ENCODE assay signal across 12 cellular contexts in the genomic region with DNA sequence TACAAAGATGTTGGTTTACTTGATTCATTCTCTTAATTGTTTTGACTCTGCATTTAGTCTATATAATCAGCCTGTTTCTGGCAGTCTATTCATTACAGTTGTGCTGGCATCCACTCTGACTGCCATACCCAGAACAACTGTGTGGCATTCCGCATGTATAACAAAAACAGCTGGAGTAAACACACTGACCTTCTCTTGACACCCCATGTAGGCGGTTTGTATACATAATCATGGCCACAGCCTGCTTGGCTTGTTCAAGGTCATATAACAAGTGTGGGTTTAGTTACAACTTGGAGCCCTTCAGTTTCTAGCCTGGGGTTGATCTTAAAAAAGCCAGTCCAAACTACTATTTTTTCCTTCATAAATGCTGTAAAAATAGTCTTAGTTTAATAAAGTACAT.
DNase-seq lines count a peak whose midpoint lies in the region; ATAC-seq and TF ChIP-seq lines count a peak whose summit lies in the region.
"Had no signal": no experiment of that assay in that cellular context is flagged by ENCODE, and none has a peak within 500 bp of the region (broad histone marks: within the 10 kb centered on the region; RNA-seq: fewer than 3 reads in every experiment).

No MANE protein-coding gene starts in this region.

- no peaks in the 10 kb centered on the region for H4K20me1 ChIP-seq in GM23248 (ENCODE audit: insufficient read depth)
- no peaks in the 10 kb centered on the region for H4K20me1 ChIP-seq in IMR-90 (ENCODE audit: insufficient read depth, low read length)
- H4K20me1 ChIP-seq: BLaER1 had no signal

- no peak overlapping the region for H3K9ac ChIP-seq in GM23248
- H3K9ac ChIP-seq in IMR-90 (ENCODE audit: low read depth, low read length) = no peak overlapping the region
- H3K9ac ChIP-seq: BLaER1 had no signal

- no peak overlapping the region for H4K8ac ChIP-seq in IMR-90 (ENCODE audit: low read depth in 2 of 2, low read length in 2 of 2)

- H3K27ac Mint-ChIP-seq in stimulated activated effector memory CD8-positive, alpha-beta T cell treated with anti-CD3 and anti-CD28 coated beads, Interleukin-12 subunit alpha, Interleukin-12 subunit beta, amount 100 ng/mL, for 72 hours = no peak overlapping the region
- H3K27ac Mint-ChIP-seq: CD8-positive, alpha-beta memory T cell had no signal

- H2AK9ac ChIP-seq in IMR-90 (replicated peaks; ENCODE audit: low read depth, low read length, poor library complexity) = no peak overlapping the region

- H3K23ac ChIP-seq in IMR-90 (ENCODE audit: low read depth, low read length) = no peak overlapping the region

- no peak overlapping the region for H2BK20ac ChIP-seq in IMR-90 (ENCODE audit: low read depth, low read length)

- intact Hi-C loops in IMR-90 (cut with micrococcal nuclease) = no loop called here

- H3K4me3 Mint-ChIP-seq in stimulated activated effector memory CD8-positive, alpha-beta T cell treated with anti-CD3 and anti-CD28 coated beads, Interleukin-12 subunit alpha, Interleukin-12 subunit beta, amount 100 ng/mL, for 72 hours = no peak overlapping the region
- H3K4me3 Mint-ChIP-seq: CD8-positive, alpha-beta memory T cell had no signal

- H3K14ac ChIP-seq in IMR-90 (replicated peaks; ENCODE audit: low read depth, low read length) = no peak overlapping the region

- H3K56ac ChIP-seq in IMR-90 (ENCODE audit: extremely low read depth, insufficient read depth, low read length) = no peak overlapping the region

- no peaks in the 10 kb centered on the region for H3K79me2 ChIP-seq in GM23248 (ENCODE audit: insufficient read depth)

- H3K4me2 ChIP-seq in GM23248 (ENCODE audit: unreplicated experiment) (no peak overlapping the region), IMR-90 (ENCODE audit: low read depth, low read length) (no peak overlapping the region)
- H3K4me2 ChIP-seq: BLaER1 had no signal

- H3K9me3 ChIP-seq in GM23248 (ENCODE audit: low read depth) (no peaks in the 10 kb centered on the region), IMR-90 (ENCODE audit: control insufficient read depth, insufficient read depth, low read length) (no peaks in the 10 kb centered on the region)
- H3K9me3 ChIP-seq: BLaER1 had no signal

- DNase-seq in GM23248 = no peak
- DNase-seq in IMR-90 = peak; percentile 4
- DNase-seq in amniotic epithelial cell (ENCODE audit: low read depth) = peak; percentile 53
- DNase-seq in left kidney (ENCODE audit: low read depth, low spot score) = peak; percentile 75
- DNase-seq in HuH-7.5 (ENCODE audit: low spot score) = no peak
- no peak for DNase-seq in stimulated activated effector memory CD8-positive, alpha-beta T cell treated with anti-CD3 and anti-CD28 coated beads, Interleukin-12 subunit alpha, Interleukin-12 subunit beta, amount 100 ng/mL, for 72 hours (ENCODE audit: low spot score in 2 of 2)
- DNase-seq: CD8-positive, alpha-beta memory T cell; NCI-H1092; NCI-H446; SIG-M5 had no signal

- no peak for TF ChIP-seq RAD21 in IMR-90 (IDR thresholded peaks at IDR 0.05; ENCODE audit: low read length)

- dilution Hi-C loops in IMR-90 (cut with HindIII; ENCODE audit: low sequenced_read_pairs, unreplicated experiment) = no loop called here

- H3K27ac ChIP-seq in GM23248 (no peak overlapping the region), IMR-90 (ENCODE audit: insufficient read depth, low read length) (no peak overlapping the region)
- H3K27ac ChIP-seq: BLaER1 had no signal

- no TSS peak for BruUV-seq in IMR-90 (replicated peaks; lab: Mats Ljungman, UMichigan)

- H3K4me1 ChIP-seq in GM23248 (ENCODE audit: insufficient read depth) = peaks cover 19% of the 10 kb centered on the region
- no peaks in the 10 kb centered on the region; the same call in 1 of the 2 replicates for H3K4me1 ChIP-seq in IMR-90 (ENCODE audit: control insufficient read depth, insufficient read depth, low read length)

- H2BK120ac ChIP-seq in IMR-90 (ENCODE audit: low read depth, low read length) = no peak overlapping the region

- in situ Hi-C loops in GM23248 (cut with MboI) (no loop called here), IMR-90 (cut with MboI; ENCODE audit: low sequenced_read_pairs) (no loop called here)

- TF ChIP-seq POLR2A in IMR-90 (IDR thresholded peaks at IDR 0.05; ENCODE audit: low read depth, low read length) = no peak

- H3K9me1 ChIP-seq in IMR-90 (ENCODE audit: insufficient read depth, low read length) = no peaks in the 10 kb centered on the region

- H3K36me3 Mint-ChIP-seq in stimulated activated effector memory CD8-positive, alpha-beta T cell treated with anti-CD3 and anti-CD28 coated beads, Interleukin-12 subunit alpha, Interleukin-12 subunit beta, amount 100 ng/mL, for 72 hours = no peaks in the 10 kb centered on the region
- H3K36me3 Mint-ChIP-seq: CD8-positive, alpha-beta memory T cell had no signal

- peaks cover 11% of the 10 kb centered on the region for H3K9me3 Mint-ChIP-seq in stimulated activated effector memory CD8-positive, alpha-beta T cell treated with anti-CD3 and anti-CD28 coated beads, Interleukin-12 subunit alpha, Interleukin-12 subunit beta, amount 100 ng/mL, for 72 hours

- H4K5ac ChIP-seq in IMR-90 (ENCODE audit: low read depth, low read length) = no peak overlapping the region

- H3K36me3 ChIP-seq in GM23248 (ENCODE audit: low read depth) (no peaks in the 10 kb centered on the region), IMR-90 (ENCODE audit: control insufficient read depth, insufficient read depth, low read length) (no peaks in the 10 kb centered on the region)
- H3K36me3 ChIP-seq: BLaER1 had no signal

- H2AFZ ChIP-seq in GM23248 = 0 out of 2 replicates have a peak overlapping the region, but pooled peaks have one; percentile 5
- H2AFZ ChIP-seq in IMR-90 (replicated peaks; ENCODE audit: low read length, poor library complexity) = no peak overlapping the region

- H3K18ac ChIP-seq in IMR-90 (ENCODE audit: low read depth, low read length) = no peak overlapping the region

- H3F3A ChIP-seq in GM23248 (ENCODE audit: insufficient read depth) = peaks cover 11% of the 10 kb centered on the region

- no peak overlapping the region for H4K91ac ChIP-seq in IMR-90 (ENCODE audit: insufficient read depth, low read depth, low read length)

- H2BK15ac ChIP-seq in IMR-90 (ENCODE audit: low read depth, low read length) = no peak overlapping the region

- H3K9me2 ChIP-seq in GM23248 (ENCODE audit: insufficient read depth) = no peaks in the 10 kb centered on the region

- CTCF ChIA-PET in IMR-90 (lab: Yijun Ruan, JAX) = no interaction called here

- H3K4me1 Mint-ChIP-seq in stimulated activated effector memory CD8-positive, alpha-beta T cell treated with anti-CD3 and anti-CD28 coated beads, Interleukin-12 subunit alpha, Interleukin-12 subunit beta, amount 100 ng/mL, for 72 hours = no peaks in the 10 kb centered on the region
- H3K4me1 Mint-ChIP-seq: CD8-positive, alpha-beta memory T cell had no signal

- 40 to 42% methylated on average over 2 of the region's 2 CpGs for WGBS in GM23248 (ENCODE audit: low coverage in 1 of 2, low lambda C conversion rate in 2 of 2, missing lambda C conversion rate in 2 of 2), 2 experiments
- WGBS in IMR-90 (ENCODE audit: extremely low coverage in 2 of 2, insufficient read length in 1 of 2), 2 experiments = no CpG with 5 or more reads among the region's 2 CpGs

- H2AK5ac ChIP-seq in IMR-90 (ENCODE audit: low read depth, low read length) = no peak overlapping the region

- no peak overlapping the region for H3K4ac ChIP-seq in IMR-90 (ENCODE audit: low read depth, low read length)

- no peaks in the 10 kb centered on the region for H3K79me1 ChIP-seq in IMR-90 (ENCODE audit: low read depth in 1 of 2, low read length in 2 of 2)

- H2BK5ac ChIP-seq in IMR-90 (ENCODE audit: low read depth, low read length, poor library complexity, severe bottlenecking) = no peak overlapping the region

- POLR2A ChIA-PET in IMR-90 (lab: Charles Lee; ENCODE audit: unreplicated experiment) = no interaction called here

- H3K4me3 ChIP-seq in GM23248 (no peak overlapping the region), IMR-90 (ENCODE audit: insufficient read depth, low read depth, low read length) (no peak overlapping the region)
- H3K4me3 ChIP-seq: BLaER1 had no signal

- no peak; the same call in 1 of the 2 replicates for ATAC-seq in IMR-90 (ENCODE audit: low read depth)
- ATAC-seq in stimulated activated effector memory CD8-positive, alpha-beta T cell treated with anti-CD3 and anti-CD28 coated beads, Interleukin-12 subunit alpha, Interleukin-12 subunit beta, amount 100 ng/mL, for 72 hours = no peak
- ATAC-seq in GM21529 (IDR thresholded peaks at IDR 0.05; ENCODE audit: unreplicated experiment) = no peak

- no peak for TF ChIP-seq CTCF in IMR-90 (conservative IDR thresholded peaks at IDR 0.05; ENCODE audit: low read depth, low read length)

- no peaks in the 10 kb centered on the region for H3K27me3 ChIP-seq in GM23248 (replicated peaks; ENCODE audit: insufficient read depth)
- no peaks in the 10 kb centered on the region; the same call in 1 of the 2 replicates for H3K27me3 ChIP-seq in IMR-90 (ENCODE audit: control insufficient read depth, insufficient read depth, low read length)
- H3K27me3 ChIP-seq: BLaER1 had no signal

TF ChIP-seq in IMR-90, 13 proteins besides CTCF, POLR2A, EP300 and RAD21 (continues in another document):
- TF ChIP-seq RFX5 (IDR thresholded peaks at IDR 0.05; ENCODE audit: low read depth, low read length) (no peak), MAFK (IDR thresholded peaks at IDR 0.05; ENCODE audit: low read depth, low read length) (no peak), NFE2L2 (IDR thresholded peaks at IDR 0.05; ENCODE audit: low read depth, low read length) (no peak), MAZ (IDR thresholded peaks at IDR 0.05; ENCODE audit: borderline replicate concordance, low read depth, low read length) (no peak), CEBPB (IDR thresholded peaks at IDR 0.05; ENCODE audit: low read depth, low read length) (no peak), FOS (IDR thresholded peaks at IDR 0.05; ENCODE audit: low read depth, low read length) (no peak), BHLHE40 (IDR thresholded peaks at IDR 0.05; ENCODE audit: low read depth, low read length) (no peak), RCOR1 (IDR thresholded peaks at IDR 0.05; ENCODE audit: insufficient replicate concordance, low read length) (no peak)
- TF ChIP-seq, protein P1, sequence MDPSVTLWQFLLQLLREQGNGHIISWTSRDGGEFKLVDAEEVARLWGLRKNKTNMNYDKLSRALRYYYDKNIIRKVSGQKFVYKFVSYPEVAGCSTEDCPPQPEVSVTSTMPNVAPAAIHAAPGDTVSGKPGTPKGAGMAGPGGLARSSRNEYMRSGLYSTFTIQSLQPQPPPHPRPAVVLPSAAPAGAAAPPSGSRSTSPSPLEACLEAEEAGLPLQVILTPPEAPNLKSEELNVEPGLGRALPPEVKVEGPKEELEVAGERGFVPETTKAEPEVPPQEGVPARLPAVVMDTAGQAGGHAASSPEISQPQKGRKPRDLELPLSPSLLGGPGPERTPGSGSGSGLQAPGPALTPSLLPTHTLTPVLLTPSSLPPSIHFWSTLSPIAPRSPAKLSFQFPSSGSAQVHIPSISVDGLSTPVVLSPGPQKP (IDR thresholded peaks at IDR 0.05; ENCODE audit: borderline replicate concordance, low read depth, low read length) = no peak

Comparison
In these comparisons a context has a peak if more than half of its experiments do, and no peak if none do; other contexts are left out.
1. DNase-seq: peak in IMR-90 (single experiment), amniotic epithelial cell (single experiment) and left kidney (single experiment); none in GM23248 (single experiment), HuH-7.5 (single experiment) and stimulated activated effector memory CD8-positive, alpha-beta T cell treated with anti-CD3 and anti-CD28 coated beads, Interleukin-12 subunit alpha, Interleukin-12 subunit beta, amount 100 ng/mL, for 72 hours (0 of 2).